17 cellular contexts compared by ENCODE assay signal in the genomic region with DNA sequence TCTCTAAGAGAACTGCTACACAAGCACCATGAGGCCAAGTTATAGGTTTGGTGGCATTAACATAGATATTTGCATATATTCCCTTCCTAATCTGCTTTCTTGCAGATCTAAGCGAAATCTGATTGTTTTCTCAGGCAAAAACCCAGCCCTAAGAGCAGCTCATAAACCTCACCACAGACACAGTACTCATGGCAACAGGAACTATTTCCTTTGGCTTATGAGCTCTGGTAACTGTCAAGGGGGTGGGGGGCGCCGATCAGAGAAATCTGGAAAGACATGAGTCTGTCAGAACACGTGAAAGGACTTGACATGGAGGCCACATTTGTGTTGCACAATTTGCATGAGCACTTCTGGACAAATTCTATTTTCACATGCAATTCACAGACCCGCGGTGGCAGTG.
"Had no signal": no experiment of that assay in that cellular context is flagged by ENCODE, and none has a peak within 500 bp of the region (broad histone marks: within the 10 kb centered on the region; RNA-seq: fewer than 3 reads in every experiment).

No MANE protein-coding gene starts in this region.

- H3K27me3 ChIP-seq: cardiac muscle cell, right lobe of liver, upper lobe of right lung had no signal

- H3K4me3 ChIP-seq: cardiac muscle cell, right lobe of liver, thoracic aorta, upper lobe of right lung had no signal

- H3K27ac ChIP-seq: epithelial cell of prostate, parathyroid adenoma, right lobe of liver, thoracic aorta, upper lobe of right lung had no signal

- H3K36me3 ChIP-seq: cardiac muscle cell, right lobe of liver, thoracic aorta, upper lobe of right lung had no signal

- H2AFZ ChIP-seq: parathyroid adenoma had no signal

- H3K4me1 Mint-ChIP-seq: stimulated activated effector memory CD8-positive, alpha-beta T cell treated with anti-CD3 and anti-CD28 coated beads, Interleukin-12 subunit alpha, Interleukin-12 subunit beta, amount 100 ng/mL, for 72 hours had no signal

- H3K9me3 ChIP-seq: right lobe of liver, thoracic aorta, upper lobe of right lung had no signal

- H3K79me2 ChIP-seq: parathyroid adenoma had no signal

- H3K27ac Mint-ChIP-seq: activated naive CD4-positive, alpha-beta T cell treated with anti-CD3 and anti-CD28 coated beads, Interleukin-2, amount 50 U/mL, for 72 hours; naive thymus-derived CD8-positive, alpha-beta T cell; stimulated activated effector memory CD8-positive, alpha-beta T cell treated with anti-CD3 and anti-CD28 coated beads, Interleukin-12 subunit alpha, Interleukin-12 subunit beta, amount 100 ng/mL, for 72 hours had no signal

- DNase-seq: activated CD4-positive, alpha-beta T cell treated with anti-CD3 and anti-CD28 coated beads, Interleukin-2, amount 50 U/mL, for 1 hour; activated CD8-positive, alpha-beta memory T cell treated with anti-CD3 and anti-CD28 coated beads, Interleukin-2, amount 50 U/mL, for 48 hours; activated effector memory CD4-positive, alpha-beta T cell treated with anti-CD3 and anti-CD28 coated beads, Interleukin-2, amount 50 U/mL, for 16 hours; activated T-cell treated with anti-CD3 and anti-CD28 coated beads, Interleukin-2, amount 50 U/mL, for 48 hours; foreskin fibroblast; naive thymus-derived CD8-positive, alpha-beta T cell; right lobe of liver; stimulated activated CD4-positive, alpha-beta T cell treated with anti-CD3 and anti-CD28 coated beads, Interleukin-4, amount 100 ng/mL, for 24 hours; T-helper 1 cell; T-helper 9 cell; upper lobe of right lung had no signal

- H3K9ac ChIP-seq: parathyroid adenoma had no signal

- H3K36me3 Mint-ChIP-seq: activated naive CD4-positive, alpha-beta T cell treated with anti-CD3 and anti-CD28 coated beads, Interleukin-2, amount 50 U/mL, for 72 hours; stimulated activated effector memory CD8-positive, alpha-beta T cell treated with anti-CD3 and anti-CD28 coated beads, Interleukin-12 subunit alpha, Interleukin-12 subunit beta, amount 100 ng/mL, for 72 hours had no signal

- H3K4me1 ChIP-seq: parathyroid adenoma, right lobe of liver, upper lobe of right lung had no signal

- H3K9me3 Mint-ChIP-seq: activated naive CD4-positive, alpha-beta T cell treated with anti-CD3 and anti-CD28 coated beads, Interleukin-2, amount 50 U/mL, for 72 hours; naive thymus-derived CD8-positive, alpha-beta T cell; stimulated activated effector memory CD8-positive, alpha-beta T cell treated with anti-CD3 and anti-CD28 coated beads, Interleukin-12 subunit alpha, Interleukin-12 subunit beta, amount 100 ng/mL, for 72 hours had no signal

- H3K4me3 Mint-ChIP-seq: naive thymus-derived CD8-positive, alpha-beta T cell; stimulated activated effector memory CD8-positive, alpha-beta T cell treated with anti-CD3 and anti-CD28 coated beads, Interleukin-12 subunit alpha, Interleukin-12 subunit beta, amount 100 ng/mL, for 72 hours had no signal
